Comparison of ENCODE assay signal across 12 cellular contexts in the genomic region with DNA sequence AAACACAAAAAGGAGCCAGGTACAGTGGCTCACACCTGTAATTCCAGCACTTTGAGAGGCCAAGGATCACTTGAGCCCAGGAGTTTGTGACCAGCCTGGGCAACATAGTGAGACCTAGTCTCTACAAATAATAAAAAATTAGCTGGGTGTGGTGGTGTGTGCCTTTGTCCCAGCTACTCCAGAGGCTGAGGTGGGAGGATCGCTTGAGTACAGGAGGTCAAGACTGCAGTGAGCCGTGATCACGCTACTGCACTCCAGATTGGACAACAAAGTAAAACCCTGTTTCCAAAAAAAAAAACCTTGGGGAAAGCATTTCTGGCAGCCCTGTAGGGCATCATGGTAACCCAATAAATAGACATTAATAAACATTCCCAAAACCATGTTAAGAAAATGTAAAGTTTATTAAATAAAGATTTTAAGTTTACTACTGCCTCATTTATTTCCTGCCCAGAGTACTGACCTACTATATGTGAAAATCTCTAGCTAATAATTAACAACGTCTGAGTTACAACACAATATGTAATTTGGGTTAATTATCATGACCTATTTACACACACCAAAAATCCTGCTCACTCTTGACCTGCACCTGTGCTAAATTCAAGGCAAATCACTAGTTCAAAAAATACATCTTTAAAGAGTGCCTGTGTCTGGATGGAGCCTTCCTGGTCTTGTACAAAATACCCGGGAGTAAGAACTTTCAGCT. TPM values are rescaled to one million over a fixed set of nuclear protein-coding genes. Genes with fewer than 3 reads are reported as not detected.
DNase-seq lines count a peak whose midpoint lies in the region; ATAC-seq and TF ChIP-seq lines count a peak whose summit lies in the region.
"Had no signal": no experiment of that assay in that cellular context is flagged by ENCODE, and none has a peak within 500 bp of the region (broad histone marks: within the 10 kb centered on the region; RNA-seq: fewer than 3 reads in every experiment).

No MANE protein-coding gene starts in this region.

- no peak overlapping the region for H3K4me3 ChIP-seq in psoas muscle
- H3K4me3 ChIP-seq in suprapubic skin, result no peak overlapping the region

- peak overlapping the region; percentile 14 for H3K27ac Mint-ChIP-seq in T-helper 1 cell treated with Interleukin-12 subunit alpha and Interleukin-12 subunit beta and Interleukin-4 antibody, amounts not matched to agents 30 μg/mL and 1 μg/mL, for 36 hours
- peak overlapping the region; percentile 64 for H3K27ac Mint-ChIP-seq in activated naive CD8-positive, alpha-beta T cell treated with anti-CD3 and anti-CD28 coated beads for 36 hours
- H3K27ac Mint-ChIP-seq: endodermal cell had no signal

- H3K9me3 Mint-ChIP-seq in T-helper 1 cell treated with Interleukin-12 subunit alpha and Interleukin-12 subunit beta and Interleukin-4 antibody, amounts not matched to agents 30 μg/mL and 1 μg/mL, for 36 hours, result no peaks in the 10 kb centered on the region
- no peaks in the 10 kb centered on the region for H3K9me3 Mint-ChIP-seq in activated naive CD8-positive, alpha-beta T cell treated with anti-CD3 and anti-CD28 coated beads for 36 hours
- H3K9me3 Mint-ChIP-seq: endodermal cell, natural killer cell had no signal

- peaks cover 36% of the 10 kb centered on the region for H3K4me1 ChIP-seq in psoas muscle
- peaks cover 28% of the 10 kb centered on the region for H3K4me1 ChIP-seq in suprapubic skin

- intact Hi-C loops in psoas muscle (cut with DNase I), result no loop called here

- DNase-seq in T-helper 1 cell (no peak), psoas muscle (no peak), suprapubic skin (ENCODE audit: low spot score in 2 of 2) (no peak)
- no peak for DNase-seq in activated naive CD8-positive, alpha-beta T cell treated with anti-CD3 and anti-CD28 coated beads for 36 hours
- DNase-seq: activated T-cell treated with anti-CD3 and anti-CD28 coated beads for 4 hours, DMS 273 treated with DMSO at 0.1 percent for 48 hours, endodermal cell, natural killer cell, NCI-H1436, NCI-H526 had no signal

- H3K9me3 ChIP-seq in psoas muscle (no peaks in the 10 kb centered on the region), suprapubic skin (no peaks in the 10 kb centered on the region)

- H3K36me3 ChIP-seq in psoas muscle (ENCODE audit: insufficient read depth in 1 of 2, low read depth in 1 of 2) (peaks cover 18 to 95% of the 10 kb centered on the region in 2 donors), suprapubic skin (peaks cover 79% of the 10 kb centered on the region)

- H3K27me3 Mint-ChIP-seq in T-helper 1 cell treated with Interleukin-12 subunit alpha and Interleukin-12 subunit beta and Interleukin-4 antibody, amounts not matched to agents 30 μg/mL and 1 μg/mL, for 36 hours (ENCODE audit: low read depth), result no peaks in the 10 kb centered on the region
- H3K27me3 Mint-ChIP-seq in activated naive CD8-positive, alpha-beta T cell treated with anti-CD3 and anti-CD28 coated beads for 36 hours, result no peaks in the 10 kb centered on the region

- ATAC-seq in psoas muscle, result no peak
- no peak for ATAC-seq in HG03571 (IDR thresholded peaks at IDR 0.05; ENCODE audit: unreplicated experiment)
- ATAC-seq: natural killer cell had no signal

- TF ChIP-seq CTCF in psoas muscle (IDR thresholded peaks at IDR 0.05), result no peak
- TF ChIP-seq CTCF in suprapubic skin (IDR thresholded peaks at IDR 0.05), result no peak

- no peak overlapping the region for H3K4me3 Mint-ChIP-seq in T-helper 1 cell treated with Interleukin-12 subunit alpha and Interleukin-12 subunit beta and Interleukin-4 antibody, amounts not matched to agents 30 μg/mL and 1 μg/mL, for 36 hours
- H3K4me3 Mint-ChIP-seq in activated naive CD8-positive, alpha-beta T cell treated with anti-CD3 and anti-CD28 coated beads for 36 hours, result no peak overlapping the region
- H3K4me3 Mint-ChIP-seq: endodermal cell, natural killer cell had no signal

- no peak for TF ChIP-seq POLR2A in suprapubic skin (IDR thresholded peaks at IDR 0.05)

- 56 to 71% (median 57%) methylated on average over 5 of the region's 5 CpGs for WGBS in psoas muscle, 3 donors
- 65% methylated on average over 5 of the region's 5 CpGs for WGBS in suprapubic skin

- no peaks in the 10 kb centered on the region for H3K27me3 ChIP-seq in psoas muscle (ENCODE audit: insufficient read depth in 3 of 3, low read length in 2 of 3)
- H3K27me3 ChIP-seq in suprapubic skin, result no peaks in the 10 kb centered on the region

- H3K4me1 Mint-ChIP-seq in T-helper 1 cell treated with Interleukin-12 subunit alpha and Interleukin-12 subunit beta and Interleukin-4 antibody, amounts not matched to agents 30 μg/mL and 1 μg/mL, for 36 hours (ENCODE audit: low read depth), result peaks cover 40% of the 10 kb centered on the region
- peaks cover 46% of the 10 kb centered on the region for H3K4me1 Mint-ChIP-seq in activated naive CD8-positive, alpha-beta T cell treated with anti-CD3 and anti-CD28 coated beads for 36 hours

- peaks cover 55% of the 10 kb centered on the region for H3K36me3 Mint-ChIP-seq in T-helper 1 cell treated with Interleukin-12 subunit alpha and Interleukin-12 subunit beta and Interleukin-4 antibody, amounts not matched to agents 30 μg/mL and 1 μg/mL, for 36 hours (ENCODE audit: low read depth)
- peaks cover 45% of the 10 kb centered on the region for H3K36me3 Mint-ChIP-seq in activated naive CD8-positive, alpha-beta T cell treated with anti-CD3 and anti-CD28 coated beads for 36 hours

- H3K27ac ChIP-seq in psoas muscle (peak overlapping the region; percentile 41), suprapubic skin (no peak overlapping the region)

- no peak for TF ChIP-seq EP300 in suprapubic skin (IDR thresholded peaks at IDR 0.05)

RNA-seq across cellular contexts. Expression of a gene that starts 8.4 kb away (rescaled TPM):
- 1,000 to 10,000 TPM; 1,924 to 1,929 TPM for total RNA-seq in activated naive CD8-positive, alpha-beta T cell treated with anti-CD3 and anti-CD28 coated beads for 36 hours
- 1,000 to 10,000 TPM; 1,137 to 1,954 (median 1,509) TPM for total RNA-seq in psoas muscle
- 1,000 to 10,000 TPM; 1,687 to 2,356 (median 2,243) TPM for polyA plus RNA-seq in psoas muscle
- total RNA-seq in suprapubic skin, result 1,000 to 10,000 TPM; 1,221 to 2,946 (median 2,495) TPM

RNA-seq across cellular contexts. Expression of a gene that starts 18.6 kb away (rescaled TPM):
- 10 to 100 TPM; 12.3 to 12.5 TPM for total RNA-seq in activated naive CD8-positive, alpha-beta T cell treated with anti-CD3 and anti-CD28 coated beads for 36 hours
- total RNA-seq in psoas muscle, result 100 to 1,000 TPM; 376 to 679 (median 425) TPM
- polyA plus RNA-seq in psoas muscle, result 100 to 1,000 TPM in 2 of 3 donors, 10 to 100 TPM in 1; 93.5 to 227 (median 206) TPM
- 1,000 to 10,000 TPM; 1,174 to 1,475 (median 1,322) TPM for total RNA-seq in suprapubic skin

RNA-seq across cellular contexts. Expression of a gene that starts 26.1 kb away (rescaled TPM):
- total RNA-seq in activated naive CD8-positive, alpha-beta T cell treated with anti-CD3 and anti-CD28 coated beads for 36 hours, result 10 to 100 TPM; 29.1 to 32.2 TPM
- 10 to 100 TPM; 14.3 to 23.7 (median 19.6) TPM for total RNA-seq in psoas muscle
- 10 to 100 TPM; 12.1 to 15.5 (median 12.7) TPM for polyA plus RNA-seq in psoas muscle
- total RNA-seq in suprapubic skin, result 10 to 100 TPM in 3 of 4 donors, 1 to 10 TPM in 1; 8.0 to 16.3 (median 12.5) TPM

RNA-seq across cellular contexts. Expression of a gene that starts 36.4 kb away (rescaled TPM):
- 100 to 1,000 TPM; 196 to 200 TPM for total RNA-seq in activated naive CD8-positive, alpha-beta T cell treated with anti-CD3 and anti-CD28 coated beads for 36 hours
- 10 to 100 TPM; 20.0 to 32.5 (median 28.6) TPM for total RNA-seq in psoas muscle
- 10 to 100 TPM; 18.4 to 27.1 (median 26.9) TPM for polyA plus RNA-seq in psoas muscle
- 100 to 1,000 TPM; 107 to 125 (median 110) TPM for total RNA-seq in suprapubic skin

RNA-seq across cellular contexts. Expression of a gene that starts 47.3 kb away (rescaled TPM):
- 100 to 1,000 TPM; 112 to 121 TPM for total RNA-seq in activated naive CD8-positive, alpha-beta T cell treated with anti-CD3 and anti-CD28 coated beads for 36 hours
- total RNA-seq in psoas muscle (10 to 100 TPM; 14.1 to 19.5 (median 16.9) TPM), suprapubic skin (10 to 100 TPM; 43.1 to 74.8 (median 55.8) TPM)
- polyA plus RNA-seq in psoas muscle, result 10 to 100 TPM in 2 of 3 donors, 1 to 10 TPM in 1; 7.4 to 11.3 (median 11.1) TPM

Comparison
In these comparisons a context has a peak if more than half of its experiments do, and no peak if none do; other contexts are left out.
1. RNA of a gene that starts 18.6 kb away (total RNA-seq): 1,174 to 1,475 TPM in suprapubic skin and 376 to 679 TPM in psoas muscle; 12.3 to 12.5 TPM in activated naive CD8-positive, alpha-beta T cell treated with anti-CD3 and anti-CD28 coated beads for 36 hours; every median in the first group is over 10 times any median in the second.